Comparison of ENCODE assay signal across 12 cellular contexts in genomic region chr13:51704399-51705306, GRCh38.
DNase-seq lines count a peak whose midpoint lies in the region; ATAC-seq, FAIRE-seq and TF ChIP-seq lines count a peak whose summit lies in the region.
"Had no signal": no experiment of that assay in that cellular context is flagged by ENCODE, and none has a peak within 500 bp of the region (broad histone marks: within the 10 kb centered on the region; RNA-seq: fewer than 3 reads in every experiment).

No MANE protein-coding gene starts in this region.

- no peaks in the 10 kb centered on the region for H3K9me3 Mint-ChIP-seq in natural killer cell treated with Interleukin-12 subunit alpha and Interleukin-12 subunit beta and Interleukin-15 and Interleukin-18, amount 100 ng/mL, for 72 hours
- H3K9me3 Mint-ChIP-seq: stimulated activated naive CD8-positive, alpha-beta T cell treated with anti-CD3 and anti-CD28 coated beads, Interleukin-15, amount 100 ng/mL, for 72 hours had no signal

- H3K27me3 Mint-ChIP-seq in natural killer cell treated with Interleukin-12 subunit alpha and Interleukin-12 subunit beta and Interleukin-15 and Interleukin-18, amount 100 ng/mL, for 72 hours, result no peaks in the 10 kb centered on the region
- H3K27me3 Mint-ChIP-seq: stimulated activated naive CD8-positive, alpha-beta T cell treated with anti-CD3 and anti-CD28 coated beads, Interleukin-15, amount 100 ng/mL, for 72 hours had no signal

- DNase-seq in frontal cortex (ENCODE audit: low spot score in 2 of 2), result no peak
- no peak for DNase-seq in sigmoid colon
- DNase-seq in GM23248, result no peak
- DNase-seq in natural killer cell treated with Interleukin-12 subunit alpha and Interleukin-12 subunit beta and Interleukin-15 and Interleukin-18, amount 100 ng/mL, for 72 hours (ENCODE audit: low spot score), result no peak
- DNase-seq in stomach, result no peak
- DNase-seq: activated effector memory CD4-positive, alpha-beta T cell treated with anti-CD3 and anti-CD28 coated beads, Interleukin-2, amount 50 U/mL, for 16 hours; Right ventricle myocardium superior; stimulated activated naive CD8-positive, alpha-beta T cell treated with anti-CD3 and anti-CD28 coated beads, Interleukin-15, amount 100 ng/mL, for 72 hours had no signal

- TF ChIP-seq CTCF in sigmoid colon (IDR thresholded peaks at IDR 0.05) (no peak), stomach (IDR thresholded peaks at IDR 0.05) (no peak)

- no peak overlapping the region for H3K9ac ChIP-seq in GM23248

- H3K79me2 ChIP-seq in GM23248 (ENCODE audit: insufficient read depth), result peaks cover 86% of the 10 kb centered on the region

- TF ChIP-seq EP300 in sigmoid colon (IDR thresholded peaks at IDR 0.05) (no peak), stomach (IDR thresholded peaks at IDR 0.05) (no peak)

- no peaks in the 10 kb centered on the region; the same call in 1 of the 2 replicates for H3K9me2 ChIP-seq in GM23248 (ENCODE audit: insufficient read depth)

- 86 to 89% methylated on average over 3 of the region's 3 CpGs for WGBS in sigmoid colon, 2 donors
- 68 to 76% methylated on average over 3 of the region's 3 CpGs for WGBS in GM23248 (ENCODE audit: low coverage in 1 of 2, low lambda C conversion rate in 2 of 2, missing lambda C conversion rate in 2 of 2), 2 experiments
- WGBS in stomach, 5 donors, result 76 to 81% (median 79%) methylated on average over 3 of the region's 3 CpGs

- in situ Hi-C loops in GM23248 (cut with MboI), result no loop called here

- no peak overlapping the region for H3K27ac ChIP-seq in sigmoid colon
- H3K27ac ChIP-seq in GM23248, result no peak overlapping the region
- H3K27ac ChIP-seq in stomach, result no peak overlapping the region
- H3K27ac ChIP-seq: neutrophil had no signal

- no peak overlapping the region for H3K4me3 ChIP-seq in sigmoid colon
- H3K4me3 ChIP-seq in GM23248, result no peak overlapping the region
- H3K4me3 ChIP-seq in stomach, result no peak overlapping the region

- peak; percentile 70 for FAIRE-seq in frontal cortex (lab: Jason Lieb, UNC)

- H4K20me1 ChIP-seq in GM23248 (ENCODE audit: insufficient read depth), result no peaks in the 10 kb centered on the region

- H3K4me3 Mint-ChIP-seq in natural killer cell treated with Interleukin-12 subunit alpha and Interleukin-12 subunit beta and Interleukin-15 and Interleukin-18, amount 100 ng/mL, for 72 hours, result no peak overlapping the region
- H3K4me3 Mint-ChIP-seq: stimulated activated naive CD8-positive, alpha-beta T cell treated with anti-CD3 and anti-CD28 coated beads, Interleukin-15, amount 100 ng/mL, for 72 hours had no signal

- ATAC-seq in GM18868 (IDR thresholded peaks at IDR 0.05; ENCODE audit: unreplicated experiment) (peak; percentile 97), GM21528 (IDR thresholded peaks at IDR 0.05; ENCODE audit: low FRiP score, unreplicated experiment) (peak; percentile 91), HG03139 (IDR thresholded peaks at IDR 0.05; ENCODE audit: unreplicated experiment) (peak; percentile 75)
- ATAC-seq in natural killer cell treated with Interleukin-12 subunit alpha and Interleukin-12 subunit beta and Interleukin-15 and Interleukin-18, amount 100 ng/mL, for 72 hours, result no peak
- ATAC-seq: stimulated activated naive CD8-positive, alpha-beta T cell treated with anti-CD3 and anti-CD28 coated beads, Interleukin-15, amount 100 ng/mL, for 72 hours had no signal

- H3K36me3 ChIP-seq in sigmoid colon, result peaks cover 0 to 4% (median 0%) of the 10 kb centered on the region in 4 donors
- peaks cover 20% of the 10 kb centered on the region for H3K36me3 ChIP-seq in GM23248 (ENCODE audit: low read depth)
- H3K36me3 ChIP-seq in stomach, result peaks cover 4 to 10% (median 6%) of the 10 kb centered on the region in 4 donors

- H3F3A ChIP-seq in GM23248 (ENCODE audit: insufficient read depth), result peaks cover 10% of the 10 kb centered on the region; the same call in 1 of the 2 replicates

- H3K36me3 Mint-ChIP-seq in natural killer cell treated with Interleukin-12 subunit alpha and Interleukin-12 subunit beta and Interleukin-15 and Interleukin-18, amount 100 ng/mL, for 72 hours, result no peaks in the 10 kb centered on the region

- H3K27me3 ChIP-seq in sigmoid colon, result no peaks in the 10 kb centered on the region
- H3K27me3 ChIP-seq in GM23248 (replicated peaks; ENCODE audit: insufficient read depth), result no peaks in the 10 kb centered on the region
- H3K27me3 ChIP-seq in stomach, result no peaks in the 10 kb centered on the region
- H3K27me3 ChIP-seq: neutrophil had no signal

- H3K9me3 ChIP-seq in sigmoid colon (no peaks in the 10 kb centered on the region), GM23248 (ENCODE audit: low read depth) (no peaks in the 10 kb centered on the region), stomach (no peaks in the 10 kb centered on the region)
- H3K9me3 ChIP-seq: neutrophil had no signal

- no peak overlapping the region for H2AFZ ChIP-seq in GM23248

- H3K4me1 Mint-ChIP-seq in natural killer cell treated with Interleukin-12 subunit alpha and Interleukin-12 subunit beta and Interleukin-15 and Interleukin-18, amount 100 ng/mL, for 72 hours (ENCODE audit: low read depth in 2 of 2), result no peaks in the 10 kb centered on the region
- H3K4me1 Mint-ChIP-seq: stimulated activated naive CD8-positive, alpha-beta T cell treated with anti-CD3 and anti-CD28 coated beads, Interleukin-15, amount 100 ng/mL, for 72 hours had no signal

- H3K27ac Mint-ChIP-seq in natural killer cell treated with Interleukin-12 subunit alpha and Interleukin-12 subunit beta and Interleukin-15 and Interleukin-18, amount 100 ng/mL, for 72 hours, result no peak overlapping the region
- H3K27ac Mint-ChIP-seq: stimulated activated naive CD8-positive, alpha-beta T cell treated with anti-CD3 and anti-CD28 coated beads, Interleukin-15, amount 100 ng/mL, for 72 hours had no signal

- H3K4me1 ChIP-seq in sigmoid colon (no peaks in the 10 kb centered on the region), GM23248 (ENCODE audit: insufficient read depth) (no peaks in the 10 kb centered on the region), stomach (no peaks in the 10 kb centered on the region)

- no peak overlapping the region for H3K4me2 ChIP-seq in GM23248 (ENCODE audit: unreplicated experiment)

- TF ChIP-seq POLR2A in sigmoid colon (IDR thresholded peaks at IDR 0.05) (no peak), stomach (IDR thresholded peaks at IDR 0.05) (no peak)

- intact Hi-C loops in sigmoid colon (cut with DNase I), result no loop called here
- intact Hi-C loops in stomach (cut with DNase I; ENCODE audit: low total_unique reads), result no loop called here

Comparison
In these comparisons a context has a peak if more than half of its experiments do, and no peak if none do; other contexts are left out.
1. ATAC-seq: peak in GM18868 (single experiment), GM21528 (single experiment) and HG03139 (single experiment); none in natural killer cell treated with Interleukin-12 subunit alpha and Interleukin-12 subunit beta and Interleukin-15 and Interleukin-18, amount 100 ng/mL, for 72 hours (0 of 2).